11 cellular contexts compared by ENCODE assay signal in the genomic region with DNA sequence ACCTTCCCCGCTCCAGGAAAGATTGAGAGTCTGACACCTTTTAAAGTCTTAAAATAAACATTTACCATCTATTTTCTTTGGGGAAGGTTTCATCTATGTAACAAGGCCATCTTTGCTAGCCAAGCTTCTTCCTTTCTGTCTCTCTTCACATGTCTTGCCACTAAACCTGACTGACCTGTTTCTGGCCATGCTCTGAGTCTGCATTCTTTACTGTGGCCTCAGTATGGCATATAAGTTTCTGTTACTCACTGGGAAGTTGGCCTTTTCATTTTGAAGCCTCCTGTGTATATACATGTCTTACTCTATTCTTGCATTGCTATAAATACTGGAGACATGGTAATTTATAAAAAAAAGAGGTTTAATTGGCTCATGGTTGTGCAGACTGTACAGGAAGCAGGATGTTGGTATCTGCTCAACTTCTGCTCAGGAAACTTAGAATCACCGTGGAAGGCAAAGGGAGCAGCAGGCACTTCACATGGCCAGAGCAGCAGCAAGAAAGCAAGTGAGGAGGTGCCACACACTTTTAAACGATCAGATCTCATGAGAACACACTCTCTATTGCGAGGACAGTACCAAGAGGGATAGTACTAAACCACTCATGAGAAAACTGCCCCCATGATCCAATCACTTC. TPM values are rescaled to one million over a fixed set of nuclear protein-coding genes. Genes with fewer than 3 reads are reported as not detected.
DNase-seq lines count a peak whose midpoint lies in the region; ATAC-seq, FAIRE-seq and TF ChIP-seq lines count a peak whose summit lies in the region.
"Had no signal": no experiment of that assay in that cellular context is flagged by ENCODE, and none has a peak within 500 bp of the region (broad histone marks: within the 10 kb centered on the region; RNA-seq: fewer than 3 reads in every experiment).

No MANE protein-coding gene starts in this region.

- no peak for TF ChIP-seq CTCF in pancreas (IDR thresholded peaks at IDR 0.05)

- peaks cover 1 to 5% (median 2%) of the 10 kb centered on the region in 3 donors for H3K4me1 ChIP-seq in pancreas

- no peaks in the 10 kb centered on the region for H3K9me3 Mint-ChIP-seq in activated naive CD8-positive, alpha-beta T cell treated with anti-CD3 and anti-CD28 coated beads, Interleukin-2, amount 10 ng/mL, durations not matched to agents 7 days and 5 days
- H3K9me3 Mint-ChIP-seq in natural killer cell treated with Interleukin-12 subunit alpha and Interleukin-12 subunit beta and Interleukin-15 and Interleukin-18, amount 100 ng/mL, for 72 hours, result no peaks in the 10 kb centered on the region

- H3K36me3 ChIP-seq in pancreas, result no peaks in the 10 kb centered on the region

- no peaks in the 10 kb centered on the region for H3K9me3 ChIP-seq in pancreas
- H3K9me3 ChIP-seq: A549 had no signal

- POLR2A ChIA-PET in activated naive CD8-positive, alpha-beta T cell treated with anti-CD3 and anti-CD28 coated beads, Interleukin-2, amount 10 ng/mL, durations not matched to agents 7 days and 5 days (lab: Charles Lee), result interaction anchor here (1.3 kb wide), 1 partner anchor 79 kb away, joined by 6 read pairs; a partner anchor contains a TSS

- H3K27me3 ChIP-seq in pancreas, result no peaks in the 10 kb centered on the region

- H3K4me1 Mint-ChIP-seq in activated naive CD8-positive, alpha-beta T cell treated with anti-CD3 and anti-CD28 coated beads, Interleukin-2, amount 10 ng/mL, durations not matched to agents 7 days and 5 days, result peaks cover 32% of the 10 kb centered on the region
- H3K4me1 Mint-ChIP-seq in natural killer cell treated with Interleukin-12 subunit alpha and Interleukin-12 subunit beta and Interleukin-15 and Interleukin-18, amount 100 ng/mL, for 72 hours (ENCODE audit: low read depth in 2 of 2), result peaks cover 25 to 28% of the 10 kb centered on the region in 2 donors

- ATAC-seq in activated naive CD8-positive, alpha-beta T cell treated with anti-CD3 and anti-CD28 coated beads, Interleukin-2, amount 10 ng/mL, durations not matched to agents 7 days and 5 days (ENCODE audit: low read depth), result peak; percentile 35
- ATAC-seq in natural killer cell treated with Interleukin-12 subunit alpha and Interleukin-12 subunit beta and Interleukin-15 and Interleukin-18, amount 100 ng/mL, for 72 hours, result no peak
- ATAC-seq in pancreas, result no peak
- ATAC-seq: A549, K562 had no signal

- no peak overlapping the region for H3K4me3 ChIP-seq in pancreas
- H3K4me3 ChIP-seq: A549, K562 had no signal

- H3K36me3 Mint-ChIP-seq in activated naive CD8-positive, alpha-beta T cell treated with anti-CD3 and anti-CD28 coated beads, Interleukin-2, amount 10 ng/mL, durations not matched to agents 7 days and 5 days, result peaks cover 35% of the 10 kb centered on the region
- H3K36me3 Mint-ChIP-seq in natural killer cell treated with Interleukin-12 subunit alpha and Interleukin-12 subunit beta and Interleukin-15 and Interleukin-18, amount 100 ng/mL, for 72 hours, result peaks cover 10% of the 10 kb centered on the region

- no peaks in the 10 kb centered on the region for H3K27me3 Mint-ChIP-seq in activated naive CD8-positive, alpha-beta T cell treated with anti-CD3 and anti-CD28 coated beads, Interleukin-2, amount 10 ng/mL, durations not matched to agents 7 days and 5 days
- no peaks in the 10 kb centered on the region for H3K27me3 Mint-ChIP-seq in natural killer cell treated with Interleukin-12 subunit alpha and Interleukin-12 subunit beta and Interleukin-15 and Interleukin-18, amount 100 ng/mL, for 72 hours

- H3K4me3 Mint-ChIP-seq in activated naive CD8-positive, alpha-beta T cell treated with anti-CD3 and anti-CD28 coated beads, Interleukin-2, amount 10 ng/mL, durations not matched to agents 7 days and 5 days, result peak overlapping the region; percentile 49
- H3K4me3 Mint-ChIP-seq in natural killer cell treated with Interleukin-12 subunit alpha and Interleukin-12 subunit beta and Interleukin-15 and Interleukin-18, amount 100 ng/mL, for 72 hours, result no peak overlapping the region

- DNase-seq in SIG-M5 treated with dmso at 0.1 percent for 504 hours (lab: John Stamatoyannopoulos, UW; ENCODE audit: unreplicated experiment), result peak; percentile 6
- no peak for DNase-seq in SIG-M5 (lab: John Stamatoyannopoulos, UW)
- DNase-seq in KBM-7, result peak; percentile 15
- DNase-seq in activated naive CD8-positive, alpha-beta T cell treated with anti-CD3 and anti-CD28 coated beads, Interleukin-2, amount 10 ng/mL, durations not matched to agents 7 days and 5 days, result no peak
- no peak for DNase-seq in natural killer cell treated with Interleukin-12 subunit alpha and Interleukin-12 subunit beta and Interleukin-15 and Interleukin-18, amount 100 ng/mL, for 72 hours (ENCODE audit: low spot score)
- no peak for DNase-seq in EL
- no peak for DNase-seq in occipital lobe (lab: John Stamatoyannopoulos, UW)
- no peak for DNase-seq in pancreas

- intact Hi-C loops in pancreas (cut with DNase I), result no loop called here

- peak overlapping the region; percentile 94 for H3K27ac Mint-ChIP-seq in activated naive CD8-positive, alpha-beta T cell treated with anti-CD3 and anti-CD28 coated beads, Interleukin-2, amount 10 ng/mL, durations not matched to agents 7 days and 5 days
- peak overlapping the region; percentile 40 to 76 for H3K27ac Mint-ChIP-seq in natural killer cell treated with Interleukin-12 subunit alpha and Interleukin-12 subunit beta and Interleukin-15 and Interleukin-18, amount 100 ng/mL, for 72 hours

- 82 to 84% methylated on average over 4 of the region's 4 CpGs for WGBS in pancreas, 2 donors

- no peak overlapping the region for H3K27ac ChIP-seq in pancreas

- FAIRE-seq in pancreas (lab: Jason Lieb, UNC), result no peak
- FAIRE-seq: K562 had no signal

- in situ Hi-C loops in KBM-7 (cut with MboI; ENCODE audit: low pct_unique_long_range_greater_than_20kb, low sequenced_read_pairs), result no loop called here

RNA-seq across cellular contexts. Expression of a gene that starts 48.1 kb away (rescaled TPM):
- not detected for total RNA-seq in activated naive CD8-positive, alpha-beta T cell treated with anti-CD3 and anti-CD28 coated beads, Interleukin-2, amount 10 ng/mL, durations not matched to agents 7 days and 5 days
- total RNA-seq in natural killer cell treated with Interleukin-12 subunit alpha and Interleukin-12 subunit beta and Interleukin-15 and Interleukin-18, amount 100 ng/mL, for 72 hours, result not detected
- not detected for total RNA-seq in occipital lobe
- not detected for total RNA-seq in pancreas
- not detected for polyA plus RNA-seq in pancreas
- total RNA-seq: K562, skeletal muscle tissue had no signal
- polyA plus RNA-seq: A549 had no signal

Comparison
In these comparisons a context has a peak if more than half of its experiments do, and no peak if none do; other contexts are left out.
1. DNase-seq: peak in SIG-M5 treated with dmso at 0.1 percent for 504 hours (single experiment) and KBM-7 (single experiment); none in SIG-M5 (single experiment), activated naive CD8-positive, alpha-beta T cell treated with anti-CD3 and anti-CD28 coated beads, Interleukin-2, amount 10 ng/mL, durations not matched to agents 7 days and 5 days (single experiment), natural killer cell treated with Interleukin-12 subunit alpha and Interleukin-12 subunit beta and Interleukin-15 and Interleukin-18, amount 100 ng/mL, for 72 hours (single experiment), EL (single experiment), occipital lobe (single experiment) and pancreas (0 of 6).